8 cellular contexts compared by ENCODE assay signal in genomic region chr10:59625842-59626522, GRCh38.
A peak's percentile ranks its signal among the peaks of the same experiment; 100 is the strongest.
DNase-seq lines count a peak whose midpoint lies in the region; ATAC-seq and TF ChIP-seq lines count a peak whose summit lies in the region.

No MANE protein-coding gene starts in this region.

- H3K4me1 ChIP-seq in GM23248 (ENCODE audit: insufficient read depth) (no peaks in the 10 kb centered on the region), right cardiac atrium (ENCODE audit: control insufficient read depth, insufficient read depth, low read length) (no peaks in the 10 kb centered on the region)

- H3K9me2 ChIP-seq in GM23248 (ENCODE audit: insufficient read depth) = no peaks in the 10 kb centered on the region

- no peak overlapping the region for H3K4me3 ChIP-seq in GM23248
- H3K4me3 ChIP-seq in right cardiac atrium (ENCODE audit: low read length) = no peak overlapping the region

- no peak overlapping the region for H3K4me2 ChIP-seq in GM23248 (ENCODE audit: unreplicated experiment)

- in situ Hi-C loops in GM23248 (cut with MboI) (loop anchor here (10.0 to 25.0 kb wide), 3 partner anchors 411 to 811 kb away; no protein-coding TSS in a partner anchor), KBM-7 (cut with MboI; ENCODE audit: low pct_unique_long_range_greater_than_20kb, low sequenced_read_pairs) (loop anchor here (25.0 kb wide), 2 partner anchors 186 to 411 kb away; no protein-coding TSS in a partner anchor)

- H3K27ac ChIP-seq in GM23248 = no peak overlapping the region
- H3K27ac ChIP-seq in right cardiac atrium (ENCODE audit: low read length) = no peak overlapping the region

- no peak overlapping the region for H3K9ac ChIP-seq in GM23248

- peak overlapping the region; percentile 43 for H2AFZ ChIP-seq in GM23248

- ATAC-seq in right cardiac atrium = peak; percentile 78 to 80

- H3K9me3 ChIP-seq in GM23248 (ENCODE audit: low read depth) = no peaks in the 10 kb centered on the region
- no peaks in the 10 kb centered on the region for H3K9me3 ChIP-seq in right cardiac atrium (ENCODE audit: control insufficient read depth, low read length)

- no peaks in the 10 kb centered on the region; the same call in 1 of the 2 replicates for H3K27me3 ChIP-seq in GM23248 (replicated peaks; ENCODE audit: insufficient read depth)
- no peaks in the 10 kb centered on the region for H3K27me3 ChIP-seq in right cardiac atrium (ENCODE audit: control insufficient read depth, insufficient read depth)

- WGBS in GM23248 (ENCODE audit: low coverage in 1 of 2, low lambda C conversion rate in 2 of 2, missing lambda C conversion rate in 2 of 2), 2 experiments = 1% methylated on average over 7 of the region's 7 CpGs
- 12% methylated on average over 7 of the region's 7 CpGs for WGBS in right cardiac atrium

- intact Hi-C loops in right cardiac atrium (cut with DNase I) = loop anchor here in 3 of 4 donors (2.0 to 10.0 kb wide), 7 partner anchors 181 to 841 kb away; partner anchors contain the start of gene CCDC6 (in 1 of the 3)

- DNase-seq in activated CD4-positive, CD25-positive, alpha-beta regulatory T cell treated with anti-CD3 and anti-CD28 coated beads, Interleukin-2, amount 50 U/mL, for 16 hours (ENCODE audit: low read depth, low spot score) = peak; percentile 10
- no peak for DNase-seq in activated CD4-positive, CD25-positive, alpha-beta regulatory T cell (lab: John Stamatoyannopoulos, UW)
- peak; percentile 80 for DNase-seq in GM23248
- peak; percentile 81 for DNase-seq in KBM-7
- peak in 46 of 58 donors; percentile 6 to 81 (median 32) for DNase-seq in anterior cingulate cortex (lab: John Stamatoyannopoulos, UW)
- no peak for DNase-seq in right cardiac atrium
- peak; percentile 89 for DNase-seq in retina

- no peaks in the 10 kb centered on the region for H4K20me1 ChIP-seq in GM23248 (ENCODE audit: insufficient read depth)

- no peaks in the 10 kb centered on the region for H3K36me3 ChIP-seq in GM23248 (ENCODE audit: low read depth)

- no peaks in the 10 kb centered on the region for H3K79me2 ChIP-seq in GM23248 (ENCODE audit: insufficient read depth)

- H3F3A ChIP-seq in GM23248 (ENCODE audit: insufficient read depth) = 0 out of 2 replicates have a peak, but pooled peaks cover 5% of the 10 kb centered on the region

TF ChIP-seq in PFSK-1, 5 proteins besides CTCF, POLR2A, EP300 and RAD21:
- TF ChIP-seq POLR2AphosphoS5 (IDR thresholded peaks at IDR 0.05; ENCODE audit: low read depth, low read length) = no peak
- TF ChIP-seq FOXP2 (optimal IDR thresholded peaks at IDR 0.05; ENCODE audit: borderline replicate concordance, extremely low read depth, extremely low read length, insufficient read depth) = no peak
- TF ChIP-seq TAF1 (IDR thresholded peaks at IDR 0.05; ENCODE audit: borderline replicate concordance, insufficient read depth, low read length) = 0 out of 2 replicates have a peak, but pooled peaks have one; percentile 12

Comparison
In these comparisons a context has a peak if more than half of its experiments do, and no peak if none do; other contexts are left out.
1. DNase-seq: peak in activated CD4-positive, CD25-positive, alpha-beta regulatory T cell treated with anti-CD3 and anti-CD28 coated beads, Interleukin-2, amount 50 U/mL, for 16 hours (single experiment), GM23248 (single experiment), KBM-7 (single experiment), anterior cingulate cortex (46 of 58) and retina (single experiment); none in activated CD4-positive, CD25-positive, alpha-beta regulatory T cell (0 of 4) and right cardiac atrium (0 of 3).